19 cellular contexts compared by ENCODE assay signal in genomic region chr3:185788292-185788691, GRCh38. TPM values are rescaled to one million over a fixed set of nuclear protein-coding genes. Genes with fewer than 3 reads are reported as not detected.
"Had no signal": no experiment of that assay in that cellular context is flagged by ENCODE, and none has a peak within 500 bp of the region (broad histone marks: within the 10 kb centered on the region; RNA-seq: fewer than 3 reads in every experiment).

No MANE protein-coding gene starts in this region.

- H3K27ac Mint-ChIP-seq: immature natural killer cell; naive thymus-derived CD8-positive, alpha-beta T cell had no signal

- H3K27ac ChIP-seq: colonic mucosa, foreskin keratinocyte, neutrophil, psoas muscle, stomach, thoracic aorta had no signal

- H3K4me1 Mint-ChIP-seq: immature natural killer cell had no signal

- H3K4me3 ChIP-seq: colonic mucosa, mucosa of descending colon, psoas muscle, stomach, thoracic aorta had no signal

- H3K9me3 Mint-ChIP-seq: immature natural killer cell; naive thymus-derived CD8-positive, alpha-beta T cell; type B pancreatic cell had no signal

- FAIRE-seq: keratinocyte, urothelium cell line had no signal

- H3K36me3 Mint-ChIP-seq: immature natural killer cell; naive thymus-derived CD8-positive, alpha-beta T cell had no signal

- H3K4me3 Mint-ChIP-seq: immature natural killer cell; naive thymus-derived CD8-positive, alpha-beta T cell; type B pancreatic cell had no signal

- H3K36me3 ChIP-seq: colonic mucosa, neutrophil, stomach, thoracic aorta had no signal

- H3K9me3 ChIP-seq: colonic mucosa, mucosa of descending colon, neutrophil, psoas muscle, stomach, thoracic aorta had no signal

- H3K27me3 Mint-ChIP-seq: type B pancreatic cell had no signal

- ATAC-seq: foreskin keratinocyte; left ventricle myocardium superior; mucosa of descending colon; naive thymus-derived CD8-positive, alpha-beta T cell; psoas muscle; sciatic nerve had no signal

- H3K27me3 ChIP-seq: colonic mucosa, foreskin keratinocyte, neutrophil, stomach had no signal

- DNase-seq: colonic mucosa; dermis blood vessel endothelial cell; foreskin keratinocyte; hippocampal formation; immature natural killer cell; left ventricle myocardium superior; mucosa of descending colon; naive thymus-derived CD8-positive, alpha-beta T cell; psoas muscle; retina; stimulated activated naive CD4-positive, alpha-beta T cell; stomach; substantia nigra had no signal

- H3K4me1 ChIP-seq: colonic mucosa, psoas muscle, stomach had no signal

RNA-seq across cellular contexts. Expression of gene IGF2BP2, which starts 36.5 kb away (rescaled TPM):
- polyA plus RNA-seq: naive thymus-derived CD8-positive, alpha-beta T cell had no signal
